In genomic region chr2:236571161-236571560, GRCh38 we compare ENCODE assay signal across 14 cellular contexts. TPM values are rescaled to one million over a fixed set of nuclear protein-coding genes. Genes with fewer than 3 reads are reported as not detected.
DNase-seq lines count a peak whose midpoint lies in the region; ATAC-seq and TF ChIP-seq lines count a peak whose summit lies in the region.
"Had no signal": no experiment of that assay in that cellular context is flagged by ENCODE, and none has a peak within 500 bp of the region (broad histone marks: within the 10 kb centered on the region; RNA-seq: fewer than 3 reads in every experiment).

No MANE protein-coding gene starts in this region.

- ATAC-seq in GM21390 (IDR thresholded peaks at IDR 0.05; ENCODE audit: unreplicated experiment) (no peak), GM19395 (IDR thresholded peaks at IDR 0.05; ENCODE audit: unreplicated experiment) (no peak)
- ATAC-seq: activated CD8-positive, alpha-beta memory T cell treated with anti-CD3 and anti-CD28 coated beads, Interleukin-2, amount 10 ng/mL, durations not matched to agents 7 days and 5 days; natural killer cell treated with Interleukin-12 subunit alpha and Interleukin-12 subunit beta and Interleukin-15 and Interleukin-18, amount 100 ng/mL, for 72 hours had no signal

- H3K4me3 ChIP-seq in AG10803 (ENCODE audit: low read length) (peak overlapping the region; percentile 50), OCI-LY3 (ENCODE audit: low read length) (peak overlapping the region; percentile 84), esophagus squamous epithelium (peak overlapping the region; percentile 32 to 69 (median 50)), neuron (ENCODE audit: low read length) (peak overlapping the region; percentile 84)
- no peak overlapping the region for H3K4me3 ChIP-seq in effector memory CD4-positive, alpha-beta T cell (ENCODE audit: insufficient read depth, low read depth, low read length, poor library complexity, severe bottlenecking)

- 32 to 50% methylated on average over 8 of the region's 8 CpGs for WGBS in esophagus squamous epithelium, 2 donors

- H3K27ac ChIP-seq in OCI-LY3 (ENCODE audit: low read length) = no peak overlapping the region
- peak overlapping the region; percentile 10 to 92 (median 70) for H3K27ac ChIP-seq in esophagus squamous epithelium
- no peak overlapping the region for H3K27ac ChIP-seq in effector memory CD4-positive, alpha-beta T cell (ENCODE audit: insufficient read depth, low read length, poor library complexity, severe bottlenecking)

- no peak for TF ChIP-seq CTCF in AG10803 (conservative IDR thresholded peaks at IDR 0.05; ENCODE audit: low read length)
- no peak for TF ChIP-seq CTCF in OCI-LY3 (IDR thresholded peaks at IDR 0.05; ENCODE audit: low read depth, low read length)
- TF ChIP-seq CTCF in esophagus squamous epithelium (IDR thresholded peaks at IDR 0.05) = no peak

- H3K36me3 ChIP-seq in OCI-LY3 (replicated peaks; ENCODE audit: low read depth, low read length) (no peaks in the 10 kb centered on the region), esophagus squamous epithelium (no peaks in the 10 kb centered on the region), neuron (ENCODE audit: insufficient read depth, low read length) (peaks cover 46% of the 10 kb centered on the region)
- H3K36me3 ChIP-seq in effector memory CD4-positive, alpha-beta T cell (ENCODE audit: control insufficient read depth, insufficient read depth, low read length) = peaks cover 4% of the 10 kb centered on the region

- H2AFZ ChIP-seq in OCI-LY3 (ENCODE audit: low read depth, low read length) (no peak overlapping the region), neuron (ENCODE audit: low read depth, low read length) (no peak overlapping the region)

- DNase-seq in AG10803 (ENCODE audit: low read depth) (no peak), esophagus squamous epithelium (lab: John Stamatoyannopoulos, UW) (no peak), CD1c-positive myeloid dendritic cell (ENCODE audit: extremely low spot score) (no peak)
- no peak for DNase-seq in effector memory CD4-positive, alpha-beta T cell
- DNase-seq: activated CD8-positive, alpha-beta memory T cell treated with anti-CD3 and anti-CD28 coated beads, Interleukin-2, amount 10 ng/mL, durations not matched to agents 7 days and 5 days; C1 segment of cervical spinal cord; hippocampal formation; NCI-H510A; SW 1271 had no signal

- H3K4me1 ChIP-seq in OCI-LY3 (ENCODE audit: low read length) (peaks cover 35% of the 10 kb centered on the region), esophagus squamous epithelium (peaks cover 32 to 89% (median 32%) of the 10 kb centered on the region in 3 donors), neuron (ENCODE audit: insufficient read depth, low read length) (peaks cover 53% of the 10 kb centered on the region)
- peaks cover 15% of the 10 kb centered on the region for H3K4me1 ChIP-seq in effector memory CD4-positive, alpha-beta T cell (ENCODE audit: control insufficient read depth, insufficient read depth, low read length, poor library complexity, severe bottlenecking)

- TF ChIP-seq POLR2A in esophagus squamous epithelium (IDR thresholded peaks at IDR 0.05) = no peak

- H3K27me3 ChIP-seq in OCI-LY3 (ENCODE audit: low read depth, low read length) (0 out of 2 replicates have a peak, but pooled peaks cover 15% of the 10 kb centered on the region), esophagus squamous epithelium (peaks cover 0 to 5% (median 0%) of the 10 kb centered on the region in 4 donors), neuron (ENCODE audit: insufficient read depth, low read length) (no peaks in the 10 kb centered on the region)
- no peaks in the 10 kb centered on the region for H3K27me3 ChIP-seq in effector memory CD4-positive, alpha-beta T cell (replicated peaks; ENCODE audit: control insufficient read depth, insufficient read depth, low read length, poor library complexity, severe bottlenecking)

- H3K79me2 ChIP-seq in OCI-LY3 (ENCODE audit: low read length) = no peaks in the 10 kb centered on the region

- H3K9me3 ChIP-seq in OCI-LY3 (ENCODE audit: insufficient read depth, low read length) (no peaks in the 10 kb centered on the region), esophagus squamous epithelium (no peaks in the 10 kb centered on the region), neuron (ENCODE audit: low read length) (peaks cover 7% of the 10 kb centered on the region)
- no peaks in the 10 kb centered on the region for H3K9me3 ChIP-seq in effector memory CD4-positive, alpha-beta T cell (ENCODE audit: control insufficient read depth, low read length)

- no peak overlapping the region for H3K9ac ChIP-seq in OCI-LY3 (ENCODE audit: low read length)

- H3K4me2 ChIP-seq in OCI-LY3 (ENCODE audit: low read length) = peak overlapping the region; percentile 94

- intact Hi-C loops in esophagus squamous epithelium (cut with DNase I) = no loop called here

- no peaks in the 10 kb centered on the region for H4K20me1 ChIP-seq in OCI-LY3 (ENCODE audit: insufficient read depth, low read length)

RNA-seq across cellular contexts. Expression of gene ACKR3, which starts 1.5 kb away (rescaled TPM):
- 10 to 100 TPM in 3 of 4 donors, 1 to 10 TPM in 1; 5.9 to 29.5 (median 24.5) TPM for total RNA-seq in esophagus squamous epithelium

Comparison
In these comparisons a context has a peak if more than half of its experiments do, and no peak if none do; other contexts are left out.
1. H3K27ac ChIP-seq: peak in esophagus squamous epithelium (4 of 4); none in OCI-LY3 (single experiment) and effector memory CD4-positive, alpha-beta T cell (single experiment).